In the genomic region with DNA sequence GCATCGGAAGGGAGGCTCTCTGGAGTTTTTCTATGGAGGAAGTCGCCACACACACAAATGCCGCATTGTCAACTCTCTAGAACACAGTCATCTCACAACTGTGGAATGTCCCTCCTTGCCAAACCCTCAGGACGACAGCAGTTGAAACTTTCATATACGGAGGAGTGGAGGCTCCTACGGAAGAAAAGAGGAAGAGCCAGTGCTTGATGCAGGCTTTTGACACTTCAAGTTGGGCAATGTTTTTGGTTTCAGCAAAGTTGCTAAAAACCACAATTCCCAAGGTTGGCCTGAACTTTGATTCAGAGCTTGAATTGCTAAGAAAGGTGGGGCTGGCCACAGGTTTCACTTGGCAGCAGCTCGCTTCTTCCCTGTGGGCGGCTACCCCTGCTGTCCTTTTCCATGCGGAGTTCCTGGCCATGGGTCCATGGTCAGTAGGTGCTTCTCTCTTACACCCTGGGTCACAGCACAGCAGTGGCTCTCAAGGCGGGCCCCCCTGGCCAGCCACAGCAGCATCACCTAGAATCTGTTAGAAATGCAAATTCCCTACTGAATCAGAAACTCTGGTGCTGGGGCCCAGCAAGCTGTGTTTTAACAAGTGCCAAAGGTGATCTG, we compare ENCODE assay signal across 9 cellular contexts.
DNase-seq lines count a peak whose midpoint lies in the region; ATAC-seq, FAIRE-seq and TF ChIP-seq lines count a peak whose summit lies in the region.
"Had no signal": no experiment of that assay in that cellular context is flagged by ENCODE, and none has a peak within 500 bp of the region (broad histone marks: within the 10 kb centered on the region; RNA-seq: fewer than 3 reads in every experiment).

No MANE protein-coding gene starts in this region.

- H2AFZ ChIP-seq in astrocyte (ENCODE audit: low read depth, low read length) = no peak overlapping the region

- no peak overlapping the region for H3K9ac ChIP-seq in astrocyte (ENCODE audit: low read length)

- no peaks in the 10 kb centered on the region for H3K36me3 Mint-ChIP-seq in astrocyte (ENCODE audit: low read depth, unreplicated experiment)

- H3K4me1 Mint-ChIP-seq in astrocyte (ENCODE audit: low read depth, unreplicated experiment) = peaks cover 3% of the 10 kb centered on the region

- H3K9me3 ChIP-seq in astrocyte (ENCODE audit: insufficient read depth, low read depth, low read length) (no peaks in the 10 kb centered on the region), ovary (no peaks in the 10 kb centered on the region)

- peak; percentile 39 for DNase-seq in GM03348 (ENCODE audit: low spot score)
- DNase-seq in GM20000 (ENCODE audit: low spot score) = peak; percentile 57
- DNase-seq in astrocyte (ENCODE audit: low read depth) = peak; percentile 38
- peak; percentile 46 to 48 for DNase-seq in stimulated activated CD8-positive, alpha-beta memory T cell treated with anti-CD3 and anti-CD28 coated beads, Interleukin-15, amount 100 ng/mL, for 48 hours (ENCODE audit: low read depth in 2 of 2)
- no peak for DNase-seq in ovary
- DNase-seq in RCC 7860 (ENCODE audit: low spot score) = no peak
- DNase-seq in central memory CD4-positive, alpha-beta T cell = no peak

- WGBS in ovary, 3 donors = 71 to 81% (median 79%) methylated on average over 10 of the region's 10 CpGs

- no peak overlapping the region for H3K27ac Mint-ChIP-seq in astrocyte (ENCODE audit: unreplicated experiment)
- H3K27ac Mint-ChIP-seq: activated naive CD4-positive, alpha-beta T cell treated with anti-CD3 and anti-CD28 coated beads, Interleukin-2, amount 50 U/mL, for 24 hours had no signal

- no peak for TF ChIP-seq EP300 in ovary (IDR thresholded peaks at IDR 0.05)

- H3K27ac ChIP-seq in astrocyte (ENCODE audit: low read depth, low read length) (no peak overlapping the region), ovary (no peak overlapping the region)

- H3K36me3 ChIP-seq in astrocyte (ENCODE audit: insufficient read depth, low read length) = no peaks in the 10 kb centered on the region
- no peaks in the 10 kb centered on the region for H3K36me3 ChIP-seq in ovary

- H3K4me2 ChIP-seq in astrocyte (ENCODE audit: low read length) = no peak overlapping the region

- H3K4me3 ChIP-seq in astrocyte (ENCODE audit: insufficient read depth, low read depth, low read length) (no peak overlapping the region), ovary (no peak overlapping the region)

- intact Hi-C loops in ovary (cut with DNase I) = loop anchor here in 1 of 4 donors (2.0 kb wide), 1 partner anchor 49 kb away; no protein-coding TSS in a partner anchor

- TF ChIP-seq POLR2A in ovary (IDR thresholded peaks at IDR 0.05) = no peak

- no peak for FAIRE-seq in astrocyte (lab: Jason Lieb, UNC)
- FAIRE-seq in RCC 7860 (lab: Jason Lieb, UNC) = no peak

- H3K4me3 Mint-ChIP-seq in astrocyte (ENCODE audit: unreplicated experiment) = no peak overlapping the region
- H3K4me3 Mint-ChIP-seq: activated naive CD4-positive, alpha-beta T cell treated with anti-CD3 and anti-CD28 coated beads, Interleukin-2, amount 50 U/mL, for 24 hours had no signal

- TF ChIP-seq CTCF in GM20000 (IDR thresholded peaks at IDR 0.05; ENCODE audit: extremely low read depth, missing control alignments) (no peak), astrocyte (IDR thresholded peaks at IDR 0.05; ENCODE audit: insufficient read depth, low read depth, low read length) (no peak), ovary (IDR thresholded peaks at IDR 0.05) (no peak)

- H3K79me2 ChIP-seq in astrocyte (ENCODE audit: insufficient read depth, low read length) = no peaks in the 10 kb centered on the region

- no peaks in the 10 kb centered on the region for H4K20me1 ChIP-seq in astrocyte (ENCODE audit: insufficient read depth, low read length)

- H3K27me3 ChIP-seq in astrocyte (ENCODE audit: insufficient read depth, low read length) (no peaks in the 10 kb centered on the region), ovary (no peaks in the 10 kb centered on the region)

- H3K9me3 Mint-ChIP-seq in astrocyte (ENCODE audit: unreplicated experiment) = no peaks in the 10 kb centered on the region
- H3K9me3 Mint-ChIP-seq: activated naive CD4-positive, alpha-beta T cell treated with anti-CD3 and anti-CD28 coated beads, Interleukin-2, amount 50 U/mL, for 24 hours had no signal

- peaks cover 3% of the 10 kb centered on the region for H3K27me3 Mint-ChIP-seq in astrocyte (ENCODE audit: low read depth, unreplicated experiment)
- H3K27me3 Mint-ChIP-seq: activated naive CD4-positive, alpha-beta T cell treated with anti-CD3 and anti-CD28 coated beads, Interleukin-2, amount 50 U/mL, for 24 hours had no signal

- peak; percentile 55 for ATAC-seq in HG03469 (IDR thresholded peaks at IDR 0.05; ENCODE audit: unreplicated experiment)

- no peaks in the 10 kb centered on the region for H3K4me1 ChIP-seq in astrocyte (ENCODE audit: insufficient read depth, low read length)
- peaks cover 1% of the 10 kb centered on the region for H3K4me1 ChIP-seq in ovary (ENCODE audit: insufficient read depth)

Comparison
In these comparisons a context has a peak if more than half of its experiments do, and no peak if none do; other contexts are left out.
1. DNase-seq: peak in GM03348 (single experiment), GM20000 (single experiment), astrocyte (single experiment) and stimulated activated CD8-positive, alpha-beta memory T cell treated with anti-CD3 and anti-CD28 coated beads, Interleukin-15, amount 100 ng/mL, for 48 hours (2 of 2); none in ovary (0 of 5), RCC 7860 (single experiment) and central memory CD4-positive, alpha-beta T cell (single experiment).